ENCODE assay signal across 8 cellular contexts in the genomic region with DNA sequence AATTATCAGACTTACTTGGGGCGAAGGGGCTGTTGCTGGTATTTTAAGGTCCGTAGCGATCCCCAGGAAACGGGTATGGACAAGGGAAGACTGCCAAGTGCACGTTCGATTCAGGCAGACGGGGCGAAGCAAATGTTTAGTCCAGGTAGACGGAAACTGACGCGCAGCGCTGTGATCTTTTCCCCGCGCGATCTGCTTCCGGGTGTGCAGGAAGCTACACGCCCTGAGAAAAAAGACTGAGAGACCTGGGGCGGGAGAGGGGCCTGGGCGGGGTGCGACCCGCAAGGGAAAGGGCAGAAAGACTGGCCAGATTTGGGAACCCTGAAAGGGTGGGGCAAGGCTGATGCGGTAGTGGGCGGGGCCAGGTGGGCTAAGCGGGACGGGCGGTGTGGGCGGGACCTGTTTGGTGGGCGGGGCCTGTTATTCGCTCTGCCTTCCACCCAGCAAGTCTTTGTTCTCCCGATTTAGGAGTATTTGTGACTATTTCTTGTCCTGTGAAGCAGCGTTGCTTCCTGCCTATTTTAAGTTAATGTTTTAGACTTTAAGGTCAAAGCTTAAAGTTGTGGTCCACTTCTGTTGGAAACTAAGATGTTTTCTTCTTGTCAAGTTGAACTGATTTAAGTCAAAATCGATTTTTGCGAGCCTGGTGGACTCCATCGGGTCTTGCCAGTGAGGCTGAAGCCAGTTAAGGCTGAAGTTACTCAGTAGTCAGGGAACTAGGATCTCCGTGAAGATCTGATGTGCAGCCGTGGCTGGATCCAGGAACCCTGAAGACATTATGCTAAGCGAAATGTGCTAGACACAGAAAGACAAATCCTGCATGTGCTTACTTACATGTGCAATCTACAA. TPM values are rescaled to one million over a fixed set of nuclear protein-coding genes. Genes with fewer than 3 reads are reported as not detected.
DNase-seq lines count a peak whose midpoint lies in the region; ATAC-seq and TF ChIP-seq lines count a peak whose summit lies in the region.

Gene ZNF836 (minus strand): TSS at position 301 of the 849 bp plus-strand sequence. CDS start 3,549 bp downstream, outside the sequence.

- ATAC-seq in HG02840 (IDR thresholded peaks at IDR 0.05; ENCODE audit: low FRiP score, unreplicated experiment) = peak; percentile 79
- no peak for ATAC-seq in GM21786 (IDR thresholded peaks at IDR 0.05; ENCODE audit: unreplicated experiment)

- H3K27ac ChIP-seq in WERI-Rb-1 = peak within 1 kb of the TSS; percentile 64
- peak within 1 kb of the TSS; percentile 48 for H3K27ac ChIP-seq in mammary epithelial cell (ENCODE audit: insufficient read depth, low read depth, low read length)
- no peak within 1 kb of the TSS for H3K27ac ChIP-seq in smooth muscle cell (ENCODE audit: low read depth)

- WGBS in mammary epithelial cell (ENCODE audit: low coverage, missing lambda C conversion rate) = 8% methylated on average over 9 of the region's 37 CpGs
- 13% methylated on average over 36 of the region's 37 CpGs for WGBS in smooth muscle cell (ENCODE audit: low lambda C conversion rate)

- H3K36me3 ChIP-seq in WERI-Rb-1 (peaks cover 7% of the 10 kb centered on the region), mammary epithelial cell (ENCODE audit: insufficient read depth, low read length) (peaks cover 2% of the 10 kb centered on the region), smooth muscle cell (ENCODE audit: low read depth) (peaks cover 12% of the 10 kb centered on the region)

- TSS peak; percentile 55 for BruUV-seq in mammary epithelial cell (replicated peaks; lab: Mats Ljungman, UMichigan)

- in situ Hi-C loops in mammary epithelial cell (cut with MboI; ENCODE audit: low sequenced_read_pairs in 2 of 2) = no loop called here

- TF ChIP-seq CTCF in WERI-Rb-1 (IDR thresholded peaks at IDR 0.05; ENCODE audit: low read depth, low read length) (no peak), mammary epithelial cell (conservative IDR thresholded peaks at IDR 0.05 in 1 of 2, IDR thresholded peaks at IDR 0.05 in 1 of 2; ENCODE audit: extremely low read depth in 1 of 2, insufficient read depth in 1 of 2, low read depth in 1 of 2, low read length in 2 of 2) (no peak), smooth muscle cell (IDR thresholded peaks at IDR 0.05; ENCODE audit: borderline replicate concordance, insufficient read depth, poor library complexity, severe bottlenecking) (no peak)

- H3K9ac ChIP-seq in mammary epithelial cell (ENCODE audit: insufficient read depth, low read length) (peak within 1 kb of the TSS; percentile 89), smooth muscle cell (ENCODE audit: low read depth) (peak within 1 kb of the TSS; percentile 75)

- H3K79me2 ChIP-seq in mammary epithelial cell (ENCODE audit: insufficient read depth, low read length) = peaks cover 12% of the 10 kb centered on the region
- H3K79me2 ChIP-seq in smooth muscle cell (ENCODE audit: low read depth) = peaks cover 6% of the 10 kb centered on the region

- peaks cover 2 to 6% (median 5%) of the 10 kb centered on the region in 3 donors for H3K27me3 Mint-ChIP-seq in immature natural killer cell (ENCODE audit: low read depth in 3 of 3)

- CTCF ChIA-PET in mammary epithelial cell (lab: Charles Lee; ENCODE audit: low non-redundant PET) = no interaction called here

- no peaks in the 10 kb centered on the region for H3K9me3 Mint-ChIP-seq in immature natural killer cell

- peaks cover 13 to 24% (median 17%) of the 10 kb centered on the region in 3 donors for H3K36me3 Mint-ChIP-seq in immature natural killer cell

- H3K27ac Mint-ChIP-seq in immature natural killer cell = peak within 1 kb of the TSS; percentile 95 to 98 (median 97)

- H4K20me1 ChIP-seq in mammary epithelial cell (ENCODE audit: insufficient read depth, low read length) (no peaks in the 10 kb centered on the region), smooth muscle cell (ENCODE audit: low read depth) (no peaks in the 10 kb centered on the region)

- H3F3A ChIP-seq in smooth muscle cell (ENCODE audit: low read depth) = peaks cover 4% of the 10 kb centered on the region

- peak within 1 kb of the TSS; percentile 86 for H3K4me2 ChIP-seq in mammary epithelial cell (ENCODE audit: insufficient read depth, low read depth, low read length)
- H3K4me2 ChIP-seq in smooth muscle cell = peak within 1 kb of the TSS; percentile 100

- peak within 1 kb of the TSS; percentile 95 for H2AFZ ChIP-seq in mammary epithelial cell (ENCODE audit: low read depth, low read length)
- peak within 1 kb of the TSS; percentile 97 for H2AFZ ChIP-seq in smooth muscle cell (ENCODE audit: low read depth)

- dilution Hi-C loops in mammary epithelial cell (cut with HindIII; ENCODE audit: low sequenced_read_pairs) = loop anchor here (5.0 kb wide), 1 partner anchor 51 kb away; no protein-coding TSS in a partner anchor

- peak within 1 kb of the TSS; percentile 88 for H3K4me3 ChIP-seq in WERI-Rb-1 (ENCODE audit: low read depth, low read length)
- H3K4me3 ChIP-seq in mammary epithelial cell (replicated peaks in 1 of 3; ENCODE audit: insufficient read depth in 1 of 3, low read depth in 2 of 3, low read length in 3 of 3) = peak within 1 kb of the TSS; percentile 74 to 93 (median 89)
- H3K4me3 ChIP-seq in smooth muscle cell = peak within 1 kb of the TSS; percentile 82

- H3K4me3 Mint-ChIP-seq in immature natural killer cell = peak within 1 kb of the TSS; percentile 93 to 99 (median 97)

- DNase-seq in ELR (ENCODE audit: low read depth) = peak; percentile 74
- peak; percentile 56 for DNase-seq in NCI-H2171 (lab: John Stamatoyannopoulos, UW)
- DNase-seq in WERI-Rb-1 = peak; percentile 79
- DNase-seq in mammary epithelial cell = peak; percentile 73
- DNase-seq in immature natural killer cell = peak; percentile 76 to 81 (median 80)
- DNase-seq in smooth muscle cell (lab: John Stamatoyannopoulos, UW; ENCODE audit: unreplicated experiment) = peak; percentile 29

- H3K27me3 ChIP-seq in WERI-Rb-1 (ENCODE audit: insufficient read depth, low read depth, severe bottlenecking) (no peaks in the 10 kb centered on the region), mammary epithelial cell (ENCODE audit: insufficient read depth, low read length) (no peaks in the 10 kb centered on the region), smooth muscle cell (ENCODE audit: low read depth) (no peaks in the 10 kb centered on the region)

- peaks cover 59 to 64% of the 10 kb centered on the region in 2 donors for H3K4me1 Mint-ChIP-seq in immature natural killer cell

- intact Hi-C loops in mammary epithelial cell (cut with micrococcal nuclease) = loop anchor here (1.0 to 2.0 kb wide), 3 partner anchors 18 to 77 kb away; partner anchors contain the start of genes ZNF616 and ZNF841

- no peaks in the 10 kb centered on the region for H3K4me1 ChIP-seq in mammary epithelial cell (ENCODE audit: insufficient read depth, low read length)
- H3K4me1 ChIP-seq in smooth muscle cell (ENCODE audit: low read depth) = no peaks in the 10 kb centered on the region

- H3K9me3 ChIP-seq in WERI-Rb-1 (ENCODE audit: severe bottlenecking) (peaks cover 12% of the 10 kb centered on the region), mammary epithelial cell (replicated peaks; ENCODE audit: insufficient read depth, low read length) (peaks cover 3% of the 10 kb centered on the region), smooth muscle cell (replicated peaks; ENCODE audit: low read depth) (no peaks in the 10 kb centered on the region)

RNA-seq across cellular contexts. Expression of gene ZNF836, which starts in this region (rescaled TPM):
- total RNA-seq in mammary epithelial cell (10 to 100 TPM; 10.0 to 11.2 TPM), smooth muscle cell (5.7 TPM in 2 replicates)
- polyA plus RNA-seq in mammary epithelial cell (3.1 TPM), immature natural killer cell (10 to 100 TPM in 1 of 3 donors, 1 to 10 TPM in 2; 7.2 to 15.9 (median 7.7) TPM), smooth muscle cell (3.2 and 3.3 TPM in 2 replicates)
- not detected for polyA minus RNA-seq in mammary epithelial cell

Comparison
In these comparisons a context has a peak if more than half of its experiments do, and no peak if none do; other contexts are left out.
1. DNase-seq: peak in every context shown above with its lines; median percentile 80 in immature natural killer cell; 79 in WERI-Rb-1; 74 in ELR; 73 in mammary epithelial cell; 56 in NCI-H2171; 29 in smooth muscle cell.